In genomic region chr14:95180966-95181733, GRCh38 we compare ENCODE assay signal across 24 cellular contexts. TPM values are rescaled to one million over a fixed set of nuclear protein-coding genes. Genes with fewer than 3 reads are reported as not detected.
DNase-seq lines count a peak whose midpoint lies in the region; ATAC-seq, FAIRE-seq and TF ChIP-seq lines count a peak whose summit lies in the region.
"Had no signal": no experiment of that assay in that cellular context is flagged by ENCODE, and none has a peak within 500 bp of the region (broad histone marks: within the 10 kb centered on the region; RNA-seq: fewer than 3 reads in every experiment).

No MANE protein-coding gene starts in this region.

- H3K36me3 ChIP-seq in left ventricle myocardium inferior, result peaks cover 11% of the 10 kb centered on the region

- FAIRE-seq in frontal cortex (lab: Jason Lieb, UNC), result no peak
- FAIRE-seq: A549, D721Med, GM18507, K562 had no signal

- no peaks in the 10 kb centered on the region for H3K27me3 Mint-ChIP-seq in nephron (ENCODE audit: low read depth)
- peaks cover 9% of the 10 kb centered on the region for H3K27me3 Mint-ChIP-seq in activated T-cell treated with anti-CD3 and anti-CD28 coated beads, Interleukin-2, amount 50 U/mL, for 4 hours (ENCODE audit: low read depth)

- H3K27me3 ChIP-seq in left ventricle myocardium inferior (ENCODE audit: low read depth), result peaks cover 13% of the 10 kb centered on the region

- peaks cover 18% of the 10 kb centered on the region for H3K36me3 Mint-ChIP-seq in nephron (ENCODE audit: low read depth)
- H3K36me3 Mint-ChIP-seq in activated T-cell treated with anti-CD3 and anti-CD28 coated beads, Interleukin-2, amount 50 U/mL, for 4 hours (ENCODE audit: insufficient read depth), result peaks cover 2% of the 10 kb centered on the region

- ATAC-seq in Right ventricle myocardium superior (ENCODE audit: poor library complexity), result no peak
- ATAC-seq in activated T-cell treated with anti-CD3 and anti-CD28 coated beads, Interleukin-2, amount 50 U/mL, for 4 hours, result no peak
- ATAC-seq: A549, K562 had no signal

- no peak overlapping the region for H3K4me3 ChIP-seq in left ventricle myocardium inferior
- no peak overlapping the region for H3K4me3 ChIP-seq in coronary artery
- H3K4me3 ChIP-seq: A549, K562 had no signal

- TF ChIP-seq CTCF in left ventricle myocardium inferior (IDR thresholded peaks at IDR 0.05; ENCODE audit: borderline replicate concordance) (no peak), coronary artery (IDR thresholded peaks at IDR 0.05) (no peak), nephron (IDR thresholded peaks at IDR 0.05; ENCODE audit: unreplicated experiment in 3 of 3) (no peak)

- no peak for DNase-seq in left ventricle myocardium inferior
- no peak for DNase-seq in Right ventricle myocardium superior
- peak; percentile 50 for DNase-seq in coronary artery (ENCODE audit: low spot score)
- no peak for DNase-seq in cerebellar cortex (ENCODE audit: low spot score)
- DNase-seq in activated T-cell treated with anti-CD3 and anti-CD28 coated beads, Interleukin-2, amount 50 U/mL, for 4 hours, result no peak
- DNase-seq in frontal cortex (ENCODE audit: low spot score in 2 of 2), result no peak
- DNase-seq: DMS53; GDM1; GOT3; MM.1S; NCI-H1092 treated with DMSO at 0.1 percent for 48 hours; NCI-H146; NCI-H2029; NCI-H2227 treated with DMSO at 0.1 percent for 48 hours; NCI-H510A; NK-92 treated with Interleukin-12 subunit alpha and Interleukin-12 subunit beta, amount 100 ng/mL, for 24 hours had no signal

- H3K27ac Mint-ChIP-seq in nephron, result peak overlapping the region in 2 of 3 experiments; percentile 26 to 58
- H3K27ac Mint-ChIP-seq: B cell, CD14-positive monocyte had no signal

- no peaks in the 10 kb centered on the region for H3K9me3 ChIP-seq in left ventricle myocardium inferior (replicated peaks)
- H3K9me3 ChIP-seq: A549 had no signal

- intact Hi-C loops in left ventricle myocardium inferior (cut with micrococcal nuclease), result no loop called here
- intact Hi-C loops in Right ventricle myocardium superior (cut with DNase I), result no loop called here

- H3K27ac ChIP-seq in left ventricle myocardium inferior (replicated peaks), result peak overlapping the region; percentile 86
- H3K27ac ChIP-seq in coronary artery, result no peak overlapping the region
- H3K27ac ChIP-seq: A549, RWPE1 had no signal

- peaks cover 52% of the 10 kb centered on the region for H3K4me1 ChIP-seq in left ventricle myocardium inferior

- no peak overlapping the region for H3K4me3 Mint-ChIP-seq in nephron
- H3K4me3 Mint-ChIP-seq in activated T-cell treated with anti-CD3 and anti-CD28 coated beads, Interleukin-2, amount 50 U/mL, for 4 hours, result no peak overlapping the region
- H3K4me3 Mint-ChIP-seq: B cell, CD14-positive monocyte had no signal

- no peaks in the 10 kb centered on the region for H3K9me3 Mint-ChIP-seq in nephron
- H3K9me3 Mint-ChIP-seq in activated T-cell treated with anti-CD3 and anti-CD28 coated beads, Interleukin-2, amount 50 U/mL, for 4 hours, result no peaks in the 10 kb centered on the region

- H3K4me1 Mint-ChIP-seq in nephron, result peaks cover 56% of the 10 kb centered on the region
- H3K4me1 Mint-ChIP-seq in activated T-cell treated with anti-CD3 and anti-CD28 coated beads, Interleukin-2, amount 50 U/mL, for 4 hours (ENCODE audit: low read depth), result no peaks in the 10 kb centered on the region

RNA-seq across cellular contexts. Expression of gene DICER1, which starts 23.8 kb away (rescaled TPM):
- total RNA-seq in left ventricle myocardium inferior, result 22.1 TPM
- total RNA-seq in Right ventricle myocardium superior, result 26.1 TPM
- total RNA-seq in activated T-cell treated with anti-CD3 and anti-CD28 coated beads, Interleukin-2, amount 50 U/mL, for 4 hours, result 10 to 100 TPM; 43.7 to 49.7 (median 46.2) TPM
- total RNA-seq in frontal cortex, result 226 TPM
